In the genomic region with DNA sequence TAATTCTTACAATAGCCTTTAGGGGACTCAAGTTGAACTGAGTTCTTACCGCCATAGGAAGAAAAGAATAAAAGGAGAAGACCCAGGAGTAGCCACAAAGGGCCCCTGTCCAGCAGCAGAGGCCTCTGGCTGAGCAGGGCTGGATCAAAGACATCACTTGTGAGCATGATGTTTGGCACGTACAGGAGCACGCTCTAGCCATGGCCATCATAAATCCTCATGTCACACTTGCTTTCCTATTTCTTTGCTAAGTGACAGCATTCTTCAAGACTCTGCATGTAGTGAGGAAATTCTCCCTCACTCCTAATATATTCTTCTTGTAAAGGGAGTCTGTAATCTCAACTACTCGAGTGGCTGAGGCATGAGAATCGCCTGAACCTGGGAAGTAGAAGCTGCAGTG, we compare ENCODE assay signal across 2 cellular contexts.
TF ChIP-seq lines count a peak whose summit lies in the region.

No MANE protein-coding gene starts in this region.

TF ChIP-seq in GM23338, 12 proteins besides CTCF, POLR2A, EP300 and RAD21 (continues in another document):
- TF ChIP-seq CREB1 (CRISPR knock-in tag; IDR thresholded peaks at IDR 0.05; ENCODE audit: low read depth): no peak
- no peak for TF ChIP-seq ZNF331 (CRISPR knock-in tag; IDR thresholded peaks at IDR 0.05; ENCODE audit: low read depth)
- TF ChIP-seq ZNF114 (CRISPR knock-in tag; IDR thresholded peaks at IDR 0.05): no peak
- TF ChIP-seq EZH2 (IDR thresholded peaks at IDR 0.05; ENCODE audit: low read depth, unreplicated experiment): no peak
- no peak for TF ChIP-seq NANOG (IDR thresholded peaks at IDR 0.05; ENCODE audit: borderline replicate concordance)
- TF ChIP-seq, protein P1, sequence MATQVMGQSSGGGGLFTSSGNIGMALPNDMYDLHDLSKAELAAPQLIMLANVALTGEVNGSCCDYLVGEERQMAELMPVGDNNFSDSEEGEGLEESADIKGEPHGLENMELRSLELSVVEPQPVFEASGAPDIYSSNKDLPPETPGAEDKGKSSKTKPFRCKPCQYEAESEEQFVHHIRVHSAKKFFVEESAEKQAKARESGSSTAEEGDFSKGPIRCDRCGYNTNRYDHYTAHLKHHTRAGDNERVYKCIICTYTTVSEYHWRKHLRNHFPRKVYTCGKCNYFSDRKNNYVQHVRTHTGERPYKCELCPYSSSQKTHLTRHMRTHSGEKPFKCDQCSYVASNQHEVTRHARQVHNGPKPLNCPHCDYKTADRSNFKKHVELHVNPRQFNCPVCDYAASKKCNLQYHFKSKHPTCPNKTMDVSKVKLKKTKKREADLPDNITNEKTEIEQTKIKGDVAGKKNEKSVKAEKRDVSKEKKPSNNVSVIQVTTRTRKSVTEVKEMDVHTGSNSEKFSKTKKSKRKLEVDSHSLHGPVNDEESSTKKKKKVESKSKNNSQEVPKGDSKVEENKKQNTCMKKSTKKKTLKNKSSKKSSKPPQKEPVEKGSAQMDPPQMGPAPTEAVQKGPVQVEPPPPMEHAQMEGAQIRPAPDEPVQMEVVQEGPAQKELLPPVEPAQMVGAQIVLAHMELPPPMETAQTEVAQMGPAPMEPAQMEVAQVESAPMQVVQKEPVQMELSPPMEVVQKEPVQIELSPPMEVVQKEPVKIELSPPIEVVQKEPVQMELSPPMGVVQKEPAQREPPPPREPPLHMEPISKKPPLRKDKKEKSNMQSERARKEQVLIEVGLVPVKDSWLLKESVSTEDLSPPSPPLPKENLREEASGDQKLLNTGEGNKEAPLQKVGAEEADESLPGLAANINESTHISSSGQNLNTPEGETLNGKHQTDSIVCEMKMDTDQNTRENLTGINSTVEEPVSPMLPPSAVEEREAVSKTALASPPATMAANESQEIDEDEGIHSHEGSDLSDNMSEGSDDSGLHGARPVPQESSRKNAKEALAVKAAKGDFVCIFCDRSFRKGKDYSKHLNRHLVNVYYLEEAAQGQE (IDR thresholded peaks at IDR 0.05; ENCODE audit: unreplicated experiment): no peak
- no peak for TF ChIP-seq JUNB (IDR thresholded peaks at IDR 0.05; ENCODE audit: unreplicated experiment)
- TF ChIP-seq, protein P2, sequence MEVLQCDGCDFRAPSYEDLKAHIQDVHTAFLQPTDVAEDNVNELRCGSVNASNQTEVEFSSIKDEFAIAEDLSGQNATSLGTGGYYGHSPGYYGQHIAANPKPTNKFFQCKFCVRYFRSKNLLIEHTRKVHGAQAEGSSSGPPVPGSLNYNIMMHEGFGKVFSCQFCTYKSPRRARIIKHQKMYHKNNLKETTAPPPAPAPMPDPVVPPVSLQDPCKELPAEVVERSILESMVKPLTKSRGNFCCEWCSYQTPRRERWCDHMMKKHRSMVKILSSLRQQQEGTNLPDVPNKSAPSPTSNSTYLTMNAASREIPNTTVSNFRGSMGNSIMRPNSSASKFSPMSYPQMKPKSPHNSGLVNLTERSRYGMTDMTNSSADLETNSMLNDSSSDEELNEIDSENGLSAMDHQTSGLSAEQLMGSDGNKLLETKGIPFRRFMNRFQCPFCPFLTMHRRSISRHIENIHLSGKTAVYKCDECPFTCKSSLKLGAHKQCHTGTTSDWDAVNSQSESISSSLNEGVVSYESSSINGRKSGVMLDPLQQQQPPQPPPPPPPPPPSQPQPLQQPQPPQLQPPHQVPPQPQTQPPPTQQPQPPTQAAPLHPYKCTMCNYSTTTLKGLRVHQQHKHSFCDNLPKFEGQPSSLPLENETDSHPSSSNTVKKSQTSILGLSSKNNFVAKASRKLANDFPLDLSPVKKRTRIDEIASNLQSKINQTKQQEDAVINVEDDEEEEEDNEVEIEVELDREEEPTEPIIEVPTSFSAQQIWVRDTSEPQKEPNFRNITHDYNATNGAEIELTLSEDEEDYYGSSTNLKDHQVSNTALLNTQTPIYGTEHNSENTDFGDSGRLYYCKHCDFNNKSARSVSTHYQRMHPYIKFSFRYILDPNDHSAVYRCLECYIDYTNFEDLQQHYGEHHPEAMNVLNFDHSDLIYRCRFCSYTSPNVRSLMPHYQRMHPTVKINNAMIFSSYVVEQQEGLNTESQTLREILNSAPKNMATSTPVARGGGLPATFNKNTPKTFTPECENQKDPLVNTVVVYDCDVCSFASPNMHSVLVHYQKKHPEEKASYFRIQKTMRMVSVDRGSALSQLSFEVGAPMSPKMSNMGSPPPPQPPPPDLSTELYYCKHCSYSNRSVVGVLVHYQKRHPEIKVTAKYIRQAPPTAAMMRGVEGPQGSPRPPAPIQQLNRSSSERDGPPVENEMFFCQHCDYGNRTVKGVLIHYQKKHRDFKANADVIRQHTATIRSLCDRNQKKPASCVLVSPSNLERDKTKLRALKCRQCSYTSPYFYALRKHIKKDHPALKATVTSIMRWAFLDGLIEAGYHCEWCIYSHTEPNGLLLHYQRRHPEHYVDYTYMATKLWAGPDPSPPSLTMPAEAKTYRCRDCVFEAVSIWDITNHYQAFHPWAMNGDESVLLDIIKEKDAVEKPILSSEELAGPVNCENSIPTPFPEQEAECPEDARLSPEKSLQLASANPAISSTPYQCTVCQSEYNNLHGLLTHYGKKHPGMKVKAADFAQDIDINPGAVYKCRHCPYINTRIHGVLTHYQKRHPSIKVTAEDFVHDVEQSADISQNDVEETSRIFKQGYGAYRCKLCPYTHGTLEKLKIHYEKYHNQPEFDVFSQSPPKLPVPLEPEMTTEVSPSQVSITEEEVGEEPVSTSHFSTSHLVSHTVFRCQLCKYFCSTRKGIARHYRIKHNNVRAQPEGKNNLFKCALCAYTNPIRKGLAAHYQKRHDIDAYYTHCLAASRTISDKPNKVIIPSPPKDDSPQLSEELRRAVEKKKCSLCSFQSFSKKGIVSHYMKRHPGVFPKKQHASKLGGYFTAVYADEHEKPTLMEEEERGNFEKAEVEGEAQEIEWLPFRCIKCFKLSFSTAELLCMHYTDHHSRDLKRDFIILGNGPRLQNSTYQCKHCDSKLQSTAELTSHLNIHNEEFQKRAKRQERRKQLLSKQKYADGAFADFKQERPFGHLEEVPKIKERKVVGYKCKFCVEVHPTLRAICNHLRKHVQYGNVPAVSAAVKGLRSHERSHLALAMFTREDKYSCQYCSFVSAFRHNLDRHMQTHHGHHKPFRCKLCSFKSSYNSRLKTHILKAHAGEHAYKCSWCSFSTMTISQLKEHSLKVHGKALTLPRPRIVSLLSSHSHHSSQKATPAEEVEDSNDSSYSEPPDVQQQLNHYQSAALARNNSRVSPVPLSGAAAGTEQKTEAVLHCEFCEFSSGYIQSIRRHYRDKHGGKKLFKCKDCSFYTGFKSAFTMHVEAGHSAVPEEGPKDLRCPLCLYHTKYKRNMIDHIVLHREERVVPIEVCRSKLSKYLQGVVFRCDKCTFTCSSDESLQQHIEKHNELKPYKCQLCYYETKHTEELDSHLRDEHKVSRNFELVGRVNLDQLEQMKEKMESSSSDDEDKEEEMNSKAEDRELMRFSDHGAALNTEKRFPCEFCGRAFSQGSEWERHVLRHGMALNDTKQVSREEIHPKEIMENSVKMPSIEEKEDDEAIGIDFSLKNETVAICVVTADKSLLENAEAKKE (CRISPR knock-in tag; IDR thresholded peaks at IDR 0.05): no peak
- no peak for TF ChIP-seq POLR2AphosphoS5 (IDR thresholded peaks at IDR 0.05; ENCODE audit: low read depth)
- TF ChIP-seq STAT1 (IDR thresholded peaks at IDR 0.05; ENCODE audit: unreplicated experiment): no peak

TF ChIP-seq in H1, 55 proteins besides CTCF, POLR2A, EP300 and RAD21:
- TF ChIP-seq FOSL1 (IDR thresholded peaks at IDR 0.05; ENCODE audit: insufficient read depth, low read depth, low read length) (no peak), CTBP2 (IDR thresholded peaks at IDR 0.05; ENCODE audit: borderline replicate concordance, insufficient read depth, insufficient read length, low read length) (no peak), RXRA (IDR thresholded peaks at IDR 0.05; ENCODE audit: insufficient read depth, low read depth, low read length) (no peak), BACH1 (IDR thresholded peaks at IDR 0.05; ENCODE audit: low read length) (no peak), POU5F1 (IDR thresholded peaks at IDR 0.05; ENCODE audit: low read depth, low read length) (no peak), TCF12 (IDR thresholded peaks at IDR 0.05; ENCODE audit: low read depth, low read length) (no peak), POLR2AphosphoS5 (IDR thresholded peaks at IDR 0.05; ENCODE audit: low read depth, low read length) (no peak), JUND (IDR thresholded peaks at IDR 0.05; ENCODE audit: low read length) (no peak), KDM5A (IDR thresholded peaks at IDR 0.05; ENCODE audit: low read length) (no peak), SUZ12 (IDR thresholded peaks at IDR 0.05; ENCODE audit: low read length) (no peak), SAP30 (IDR thresholded peaks at IDR 0.05; ENCODE audit: insufficient read depth, insufficient replicate concordance, low read length) (no peak)
